ENCODE assay signal across 8 cellular contexts in the genomic region with DNA sequence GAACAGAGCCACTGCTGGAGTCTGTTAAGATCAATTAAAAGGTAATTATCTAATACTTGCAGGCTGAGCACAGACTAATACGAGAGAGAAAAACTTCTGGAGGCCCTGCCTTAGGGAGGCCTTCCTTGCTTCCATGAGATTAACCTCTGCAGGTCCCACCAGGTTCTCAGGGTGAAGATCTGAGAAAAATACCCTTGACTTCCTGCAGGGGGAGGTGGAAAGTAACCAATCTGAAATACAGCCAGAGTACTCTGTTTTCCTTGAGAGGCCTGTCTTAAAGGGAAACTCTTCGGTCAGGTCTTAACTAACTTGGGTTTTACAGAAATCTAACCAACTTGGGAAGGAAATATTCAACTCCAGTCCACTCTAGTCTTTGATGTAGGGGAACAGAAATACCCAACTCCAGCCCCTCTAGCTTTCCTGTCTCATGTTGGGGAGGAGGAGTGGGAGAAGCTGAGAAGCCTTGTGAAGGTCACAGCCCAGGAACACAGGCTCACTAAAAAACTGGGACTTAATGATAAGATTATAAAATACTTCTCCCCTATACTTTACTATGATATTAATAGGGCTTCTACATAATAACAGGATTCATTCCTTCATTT.
DNase-seq lines count a peak whose midpoint lies in the region; ATAC-seq and TF ChIP-seq lines count a peak whose summit lies in the region.

No MANE protein-coding gene starts in this region.

- H3K9me3 ChIP-seq in body of pancreas (no peaks in the 10 kb centered on the region), lower lobe of right lung (no peaks in the 10 kb centered on the region)

- H3K36me3 ChIP-seq in body of pancreas (replicated peaks in 1 of 2; ENCODE audit: insufficient read depth in 1 of 2, low read depth in 2 of 2), result no peaks in the 10 kb centered on the region
- H3K36me3 ChIP-seq in lower lobe of right lung, result peaks cover 34% of the 10 kb centered on the region

- no peaks in the 10 kb centered on the region for H3K27me3 Mint-ChIP-seq in CD14-positive monocyte (ENCODE audit: low read depth in 3 of 3)
- H3K27me3 Mint-ChIP-seq in activated T-cell treated with anti-CD3 and anti-CD28 coated beads, Interleukin-2, amount 50 U/mL, for 4 hours (ENCODE audit: low read depth), result no peaks in the 10 kb centered on the region

- no peak overlapping the region for H3K4me3 ChIP-seq in body of pancreas
- H3K4me3 ChIP-seq in lower lobe of right lung, result no peak overlapping the region

- H3K27me3 ChIP-seq in body of pancreas, result no peaks in the 10 kb centered on the region
- no peaks in the 10 kb centered on the region for H3K27me3 ChIP-seq in lower lobe of right lung (ENCODE audit: low read depth)

- no peak overlapping the region for H3K27ac Mint-ChIP-seq in CD14-positive monocyte

- no peak for TF ChIP-seq POLR2A in body of pancreas (IDR thresholded peaks at IDR 0.05)

- H3K27ac ChIP-seq in body of pancreas (no peak overlapping the region), lower lobe of right lung (no peak overlapping the region)

- H3K9me3 Mint-ChIP-seq in CD14-positive monocyte, result no peaks in the 10 kb centered on the region
- no peaks in the 10 kb centered on the region for H3K9me3 Mint-ChIP-seq in activated T-cell treated with anti-CD3 and anti-CD28 coated beads, Interleukin-2, amount 50 U/mL, for 4 hours

- WGBS in body of pancreas, 2 donors, result 33 to 42% methylated on average over 2 of the region's 2 CpGs

- no peaks in the 10 kb centered on the region for H3K4me1 Mint-ChIP-seq in CD14-positive monocyte
- H3K4me1 Mint-ChIP-seq in activated T-cell treated with anti-CD3 and anti-CD28 coated beads, Interleukin-2, amount 50 U/mL, for 4 hours (ENCODE audit: low read depth), result no peaks in the 10 kb centered on the region

- no peak for DNase-seq in CD14-positive monocyte (ENCODE audit: low spot score)
- no peak for DNase-seq in GM13977 (ENCODE audit: low spot score)
- DNase-seq in MV-4-11 (lab: John Stamatoyannopoulos, UW), result peak; percentile 30
- peak in 3 of 4 donors; percentile 9 to 25 (median 13) for DNase-seq in body of pancreas
- DNase-seq in lower lobe of right lung, result no peak
- no peak for DNase-seq in activated T-cell treated with anti-CD3 and anti-CD28 coated beads, Interleukin-2, amount 50 U/mL, for 4 hours
- no peak for DNase-seq in head of caudate nucleus

- in situ Hi-C loops in GM13977 (cut with MboI; ENCODE audit: low pct_unique_long_range_greater_than_20kb, low sequenced_read_pairs, unreplicated experiment), result no loop called here

- H3K36me3 Mint-ChIP-seq in CD14-positive monocyte, result peaks cover 17 to 34% of the 10 kb centered on the region in 2 donors
- peaks cover 16% of the 10 kb centered on the region for H3K36me3 Mint-ChIP-seq in activated T-cell treated with anti-CD3 and anti-CD28 coated beads, Interleukin-2, amount 50 U/mL, for 4 hours (ENCODE audit: insufficient read depth)

- H3K4me1 ChIP-seq in body of pancreas (no peaks in the 10 kb centered on the region), lower lobe of right lung (no peaks in the 10 kb centered on the region)

- intact Hi-C loops in CD14-positive monocyte (cut with micrococcal nuclease), result no loop called here
- intact Hi-C loops in body of pancreas (cut with DNase I), result no loop called here
- intact Hi-C loops in lower lobe of right lung (cut with DNase I), result no loop called here
- intact Hi-C loops in head of caudate nucleus (cut with DNase I), result no loop called here

- peak; percentile 67 for TF ChIP-seq CTCF in CD14-positive monocyte (IDR thresholded peaks at IDR 0.05)
- TF ChIP-seq CTCF in GM13977 (IDR thresholded peaks at IDR 0.05; ENCODE audit: extremely low read depth, insufficient read depth, missing control alignments), result peak; percentile 55
- peak; percentile 32 to 60 (median 38) for TF ChIP-seq CTCF in body of pancreas (IDR thresholded peaks at IDR 0.05)
- TF ChIP-seq CTCF in lower lobe of right lung (IDR thresholded peaks at IDR 0.05), result peak; percentile 66

- no peak overlapping the region for H3K4me3 Mint-ChIP-seq in CD14-positive monocyte
- H3K4me3 Mint-ChIP-seq in activated T-cell treated with anti-CD3 and anti-CD28 coated beads, Interleukin-2, amount 50 U/mL, for 4 hours, result no peak overlapping the region

- peak; percentile 95 for ATAC-seq in HG02610 (IDR thresholded peaks at IDR 0.05; ENCODE audit: unreplicated experiment)
- ATAC-seq in body of pancreas, result peak; percentile 74
- peak; percentile 38 to 68 for ATAC-seq in lower lobe of right lung
- no peak for ATAC-seq in activated T-cell treated with anti-CD3 and anti-CD28 coated beads, Interleukin-2, amount 50 U/mL, for 4 hours

Comparison
In these comparisons a context has a peak if more than half of its experiments do, and no peak if none do; other contexts are left out.
1. DNase-seq: peak in MV-4-11 (single experiment) and body of pancreas (3 of 4); none in CD14-positive monocyte (single experiment), GM13977 (single experiment), lower lobe of right lung (single experiment), activated T-cell treated with anti-CD3 and anti-CD28 coated beads, Interleukin-2, amount 50 U/mL, for 4 hours (single experiment) and head of caudate nucleus (0 of 42).
2. ATAC-seq: peak in HG02610 (single experiment), body of pancreas (single experiment) and lower lobe of right lung (2 of 2); none in activated T-cell treated with anti-CD3 and anti-CD28 coated beads, Interleukin-2, amount 50 U/mL, for 4 hours (0 of 2).
3. Peak in every context shown above with its lines, with median percentiles within 50 percentile points of each other: CTCF ChIP-seq.